In genomic region chr1:144544420-144544819, GRCh38 we compare ENCODE assay signal across 18 cellular contexts. TPM values are rescaled to one million over a fixed set of nuclear protein-coding genes. Genes with fewer than 3 reads are reported as not detected.
A peak's percentile ranks its signal among the peaks of the same experiment; 100 is the strongest.
DNase-seq lines count a peak whose midpoint lies in the region; ATAC-seq and TF ChIP-seq lines count a peak whose summit lies in the region.
"Not testable (repeated sequence)": the region's sequence is repeated elsewhere in the genome, so short reads cannot be mapped to it uniquely, and the experiment has no call there.
"Had no signal": no experiment of that assay in that cellular context is flagged by ENCODE, and none has a peak within 500 bp of the region (broad histone marks: within the 10 kb centered on the region; RNA-seq: fewer than 3 reads in every experiment).

No MANE protein-coding gene starts in this region.

- POLR2A ChIA-PET in OCI-LY7 (lab: Charles Lee): not testable (repeated sequence)

- not testable (repeated sequence) for TF ChIP-seq CTCF in KMS-11 (conservative IDR thresholded peaks at IDR 0.05; ENCODE audit: low read depth, low read length); OCI-LY7 (conservative IDR thresholded peaks at IDR 0.05; ENCODE audit: low read length); spleen (IDR thresholded peaks at IDR 0.05 in 8 of 11, conservative IDR thresholded peaks at IDR 0.05 in 3 of 11)

- H3K4me2 ChIP-seq in KMS-11; OCI-LY7 (ENCODE audit: low read length): not testable (repeated sequence)

- H3K9ac ChIP-seq in KMS-11: not testable (repeated sequence)

- peak overlapping the region; percentile 24 for H3K27ac Mint-ChIP-seq in T-helper 17 cell

- not testable (repeated sequence) for H3K36me3 Mint-ChIP-seq in T-helper 17 cell (ENCODE audit: low read depth)

- H3K9me2 ChIP-seq in OCI-LY7 (ENCODE audit: insufficient read depth, low read length): not testable (repeated sequence)

- H2AFZ ChIP-seq in KMS-11 (ENCODE audit: low read depth); OCI-LY7 (ENCODE audit: low read length): not testable (repeated sequence)

- CTCF ChIA-PET in OCI-LY7 (lab: Charles Lee; ENCODE audit: unreplicated experiment): not testable (repeated sequence)

- H3K9me3 ChIP-seq in OCI-LY7 (ENCODE audit: low read length); T-helper 17 cell (ENCODE audit: control insufficient read depth, low read length, poor library complexity, severe bottlenecking); spleen: not testable (repeated sequence)

- H3K79me2 ChIP-seq in KMS-11 (ENCODE audit: insufficient read depth, low read depth); OCI-LY7 (ENCODE audit: insufficient read depth, low read depth, low read length): not testable (repeated sequence)

- not testable (repeated sequence) for H3K4me3 Mint-ChIP-seq in T-helper 17 cell

- H3K27me3 ChIP-seq in KMS-11 (ENCODE audit: insufficient read depth, low read depth): not testable (repeated sequence)
- peaks cover 0 to 18% (median 0%) of the 10 kb centered on the region in 7 donors for H3K27me3 ChIP-seq in spleen (replicated peaks in 1 of 7)

- not testable (repeated sequence) for H3K4me3 ChIP-seq in KMS-11 (IDR thresholded peaks at IDR 0.05; ENCODE audit: insufficient read depth, low read depth, low read length); OCI-LY7 (ENCODE audit: low read depth, low read length, poor library complexity, severe bottlenecking); spleen

- H3K27ac ChIP-seq in KMS-11 (peak overlapping the region; percentile 98; the same call in 1 of the 2 replicates), OCI-LY7 (ENCODE audit: low read depth, low read length, poor library complexity, severe bottlenecking) (peak overlapping the region; percentile 99)
- not testable (repeated sequence) for H3K27ac ChIP-seq in spleen

- H3K4me1 Mint-ChIP-seq in T-helper 17 cell: not testable (repeated sequence)

- not testable (repeated sequence) for ATAC-seq in T-helper 17 cell

- WGBS in spleen, 5 donors: 29 to 74% (median 65%) methylated on average over 2 to 5 of the region's 6 CpGs

- BruUV-seq in OCI-LY7 (replicated peaks; lab: Mats Ljungman, UMichigan): not testable (repeated sequence)

- H3K27me3 Mint-ChIP-seq in T-helper 17 cell: not testable (repeated sequence)

- H3K4me1 ChIP-seq in KMS-11 (ENCODE audit: low read depth, poor library complexity, severe bottlenecking) (peaks cover 28% of the 10 kb centered on the region), OCI-LY7 (ENCODE audit: insufficient read depth, low read length, poor library complexity, severe bottlenecking) (peaks cover 25% of the 10 kb centered on the region)
- not testable (repeated sequence) for H3K4me1 ChIP-seq in spleen

- intact Hi-C loops in OCI-LY7 (cut with micrococcal nuclease; ENCODE audit: unreplicated experiment); spleen (cut with DNase I; ENCODE audit: low total_unique reads): not testable (repeated sequence)

- not testable (repeated sequence) for H4K20me1 ChIP-seq in KMS-11 (ENCODE audit: insufficient read depth); OCI-LY7 (ENCODE audit: insufficient read depth, low read length)

- DNase-seq in OCI-LY7 (ENCODE audit: low spot score): peak; percentile 4
- not testable (repeated sequence) for DNase-seq in T-helper 17 cell
- peak; percentile 74 for DNase-seq in spleen

- not testable (repeated sequence) for H3K36me3 ChIP-seq in KMS-11 (ENCODE audit: insufficient read depth); OCI-LY7 (ENCODE audit: insufficient read depth, low read length); spleen

- not testable (repeated sequence) for TF ChIP-seq POLR2A in spleen (IDR thresholded peaks at IDR 0.05)

RNA-seq across cellular contexts. Expression of gene PPIAL4F, which starts 48.3 kb away (rescaled TPM):
- total RNA-seq in OCI-LY7 (2014; rRNA removed; shearing (Covaris generic)): not detected in 2 replicates
- total RNA-seq in OCI-LY7 (2022): not detected in 2 replicates
- not detected for total RNA-seq in T-helper 17 cell
- total RNA-seq in spleen: 1 to 10 TPM in 1 of 7 donors, not detected in 6; 1.5 TPM
- polyA plus RNA-seq in spleen: not detected
- total RNA-seq: A172; A673; Caco-2; Calu3; CD4-positive, alpha-beta memory T cell; CD4-positive, alpha-beta T cell; CD4-positive, CD25-positive, alpha-beta regulatory T cell; CD8-positive, alpha-beta memory T cell; CD8-positive, alpha-beta T cell; Daoy had no signal
- polyA plus RNA-seq: A549; AG04450; BJ; CD14-positive monocyte; CD4-positive, alpha-beta memory T cell; CD4-positive, CD25-positive, alpha-beta regulatory T cell; CD8-positive, alpha-beta memory T cell had no signal
